In the genomic region with DNA sequence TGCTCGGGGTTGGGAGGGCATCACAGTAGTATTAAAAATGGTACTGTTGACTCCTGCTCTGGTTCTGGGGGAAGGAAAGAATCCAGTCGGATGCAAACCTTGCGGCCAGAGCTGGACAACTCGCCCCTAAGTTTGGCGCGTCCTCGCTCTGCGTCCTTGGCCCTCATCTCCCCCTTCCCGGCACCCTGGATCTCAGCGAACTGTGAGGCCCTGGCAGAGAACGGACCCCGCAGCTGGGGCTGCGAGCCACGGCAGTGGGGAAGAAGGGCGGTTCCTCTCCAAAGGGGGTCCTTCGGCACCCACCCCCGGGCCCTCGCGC, we compare ENCODE assay signal across 7 cellular contexts. TPM values are rescaled to one million over a fixed set of nuclear protein-coding genes. Genes with fewer than 3 reads are reported as not detected.
DNase-seq lines count a peak whose midpoint lies in the region; ATAC-seq, FAIRE-seq and TF ChIP-seq lines count a peak whose summit lies in the region.

No MANE protein-coding gene starts in this region.

- H3K9me3 ChIP-seq in H9 (ENCODE audit: control insufficient read depth, low read depth, low read length), result peaks cover 34% of the 10 kb centered on the region
- no peaks in the 10 kb centered on the region for H3K9me3 ChIP-seq in small intestine (ENCODE audit: control insufficient read depth, low read depth)

- intact Hi-C loops in left cardiac atrium (cut with DNase I), result loop anchor here in 1 of 2 donors (10.0 kb wide), 1 partner anchor 52 kb away; no protein-coding TSS in a partner anchor

- H3K14ac ChIP-seq in H9 (ENCODE audit: insufficient read depth, low read length), result no peak overlapping the region

- no peak overlapping the region for H2BK15ac ChIP-seq in H9 (ENCODE audit: low read depth, low read length)

- no peaks in the 10 kb centered on the region for H3K23me2 ChIP-seq in H9 (ENCODE audit: insufficient read length, low read depth, low read length, poor library complexity, severe bottlenecking)

- H3K18ac ChIP-seq in H9 (ENCODE audit: insufficient read length, low read depth, low read length), result no peak overlapping the region

- no peaks in the 10 kb centered on the region for H3K4me1 ChIP-seq in H9 (ENCODE audit: insufficient read depth, low read length)
- no peaks in the 10 kb centered on the region for H3K4me1 ChIP-seq in small intestine (ENCODE audit: control insufficient read depth in 2 of 2, insufficient read depth in 1 of 2, low read depth in 1 of 2, low read length in 1 of 2)

- no peak overlapping the region for H2BK12ac ChIP-seq in H9 (ENCODE audit: insufficient read length, low read depth, low read length)

- H3K9me3 Mint-ChIP-seq in H9, result peaks cover 56 to 61% of the 10 kb centered on the region in 2 experiments

- TF ChIP-seq CTCF in H9 (conservative IDR thresholded peaks at IDR 0.05) (no peak), VCaP (conservative IDR thresholded peaks at IDR 0.05) (no peak)

- peaks cover 14% of the 10 kb centered on the region in 2 experiments for H3K4me1 Mint-ChIP-seq in H9

- no peak for DNase-seq in H9
- no peak for DNase-seq in left cardiac atrium
- DNase-seq in small intestine, result no peak
- DNase-seq in NCI-H524 (lab: John Stamatoyannopoulos, UW), result no peak

- H2AK5ac ChIP-seq in H9 (ENCODE audit: insufficient read length, low read length), result no peak overlapping the region

- peak overlapping the region; percentile 45 to 58 for H3K4me3 ChIP-seq in small intestine (ENCODE audit: low read depth in 1 of 2, low read length in 2 of 2)

- H4K20me1 ChIP-seq in H9 (ENCODE audit: control insufficient read depth, insufficient read depth, insufficient read length), result no peaks in the 10 kb centered on the region

- H2BK5ac ChIP-seq in H9 (ENCODE audit: insufficient read length, low read length), result no peak overlapping the region

- ATAC-seq in left cardiac atrium (peak; percentile 50 to 51), HG03442 (IDR thresholded peaks at IDR 0.05; ENCODE audit: unreplicated experiment) (no peak), HG02870 (IDR thresholded peaks at IDR 0.05; ENCODE audit: unreplicated experiment) (no peak)

- H2AFZ ChIP-seq in H9 (ENCODE audit: low read length), result no peak overlapping the region

- peak overlapping the region; percentile 62 for H3K4me2 ChIP-seq in H9 (ENCODE audit: insufficient read depth, insufficient read length, low read length)

- WGBS in H9 (ENCODE audit: extremely low coverage, insufficient read length, low lambda C conversion rate), result no CpG with 5 or more reads among the region's 19 CpGs
- WGBS in small intestine, 3 donors, result 13 to 47% (median 31%) methylated on average over 12 to 19 of the region's 19 CpGs

- no peak overlapping the region for H4K8ac ChIP-seq in H9 (replicated peaks; ENCODE audit: insufficient read length, low read depth, low read length)

- H3K27ac ChIP-seq in H9 (ENCODE audit: insufficient read length, low read depth, low read length), result no peak overlapping the region
- H3K27ac ChIP-seq in VCaP, result peak overlapping the region; percentile 73
- peak overlapping the region in 1 of 2 donors; percentile 82 for H3K27ac ChIP-seq in small intestine (ENCODE audit: low read depth in 1 of 2, low read length in 1 of 2)

- H4K91ac ChIP-seq in H9 (ENCODE audit: insufficient read length, low read depth, low read length), result no peak overlapping the region

- H4K5ac ChIP-seq in H9 (ENCODE audit: insufficient read length, low read depth, low read length), result no peak overlapping the region

- H3K27me3 Mint-ChIP-seq in H9 (ENCODE audit: low read depth), result peaks cover 12% of the 10 kb centered on the region

- no peak overlapping the region for H2BK120ac ChIP-seq in H9 (ENCODE audit: low read depth, low read length, poor library complexity, severe bottlenecking)

- no peak overlapping the region for H3K56ac ChIP-seq in H9 (ENCODE audit: insufficient read length, low read depth, low read length)

- H3K27me3 ChIP-seq in H9 (ENCODE audit: insufficient read depth, low read length), result no peaks in the 10 kb centered on the region
- H3K27me3 ChIP-seq in small intestine (ENCODE audit: control insufficient read depth in 2 of 2, insufficient read depth in 2 of 2, low read length in 2 of 2), result no peaks in the 10 kb centered on the region

- no peak overlapping the region for H3K27ac Mint-ChIP-seq in H9

- H3K4me3 Mint-ChIP-seq in H9, result peak overlapping the region; percentile 63 to 78

- H3K9ac ChIP-seq in H9 (ENCODE audit: extremely low read depth, insufficient read length, low read length), result no peak overlapping the region

- H3K23ac ChIP-seq in H9 (ENCODE audit: insufficient read length, low read depth, low read length), result no peak overlapping the region

- no peak overlapping the region for H3K4ac ChIP-seq in H9 (ENCODE audit: low read depth, low read length)

- H3K79me2 ChIP-seq in H9 (ENCODE audit: insufficient read depth, low read length), result no peaks in the 10 kb centered on the region

- H3K36me3 ChIP-seq in small intestine (ENCODE audit: control insufficient read depth in 2 of 2, insufficient read depth in 2 of 2, low read length in 2 of 2), result no peaks in the 10 kb centered on the region

- no peak overlapping the region for H2BK20ac ChIP-seq in H9 (ENCODE audit: low read depth, low read length, poor library complexity, severe bottlenecking)

- H3K79me1 ChIP-seq in H9 (ENCODE audit: insufficient read depth, low read depth, low read length, poor library complexity, severe bottlenecking), result no peaks in the 10 kb centered on the region

- no peak overlapping the region for H3T11ph ChIP-seq in H9 (ENCODE audit: low read length)

- FAIRE-seq in small intestine (lab: Jason Lieb, UNC), result no peak

- peaks cover 0 to 2% (median 0%) of the 10 kb centered on the region in 3 experiments; a peak in 2 of 7 replicates for H3K36me3 Mint-ChIP-seq in H9 (ENCODE audit: insufficient read depth in 1 of 3, low read depth in 3 of 3)

RNA-seq across cellular contexts. Expression of gene ARHGEF6, which starts 14.0 kb away (rescaled TPM):
- total RNA-seq in H9 (2021) (3.6 and 3.7 TPM in 2 replicates), left cardiac atrium (10 to 100 TPM; 34.9 to 40.0 TPM)
- polyA plus RNA-seq in small intestine, result 1 to 10 TPM; 1.1 to 3.9 (median 3.8) TPM

Comparison
In these comparisons a context has a peak if more than half of its experiments do, and no peak if none do; other contexts are left out.
1. ATAC-seq: peak in left cardiac atrium (2 of 2); none in HG03442 (single experiment) and HG02870 (single experiment).